Comparison of ENCODE assay signal across 11 cellular contexts in genomic region chr22:37161442-37161841, GRCh38. TPM values are rescaled to one million over a fixed set of nuclear protein-coding genes. Genes with fewer than 3 reads are reported as not detected.
A peak's percentile ranks its signal among the peaks of the same experiment; 100 is the strongest.
DNase-seq lines count a peak whose midpoint lies in the region; ATAC-seq and TF ChIP-seq lines count a peak whose summit lies in the region.
"Had no signal": no experiment of that assay in that cellular context is flagged by ENCODE, and none has a peak within 500 bp of the region (broad histone marks: within the 10 kb centered on the region; RNA-seq: fewer than 3 reads in every experiment).

No MANE protein-coding gene starts in this region.

- no peak overlapping the region for H3K23ac ChIP-seq in trophoblast cell (ENCODE audit: low read length)

- no peak for TF ChIP-seq CTCF in type B pancreatic cell (conservative IDR thresholded peaks at IDR 0.05)

- WGBS in trophoblast cell (ENCODE audit: extremely low coverage, insufficient coverage, insufficient read length): no CpG with 5 or more reads among the region's 2 CpGs

- no peak overlapping the region for H3K27ac ChIP-seq in trophoblast cell (ENCODE audit: low read depth, low read length)

- DNase-seq in activated T-cell treated with anti-CD3 and anti-CD28 coated beads, Interleukin-2, amount 50 U/mL, for 48 hours: peak; percentile 60 to 70
- DNase-seq in activated T-cell treated with anti-CD3 and anti-CD28 coated beads, Interleukin-2, amount 50 U/mL, for 1 hour: no peak
- DNase-seq in T-helper 2 cell treated with Interferon-gamma antibody and Interleukin-4, amounts not matched to agents 5 μg/mL and 100 μg/mL, for 36 hours (ENCODE audit: low spot score): peak; percentile 40
- DNase-seq in trophoblast cell (peak; percentile 83 to 85), Right ventricle myocardium superior (no peak), type B pancreatic cell (ENCODE audit: extremely low spot score, unreplicated experiment) (no peak)
- DNase-seq: NCI-H69 had no signal

- H3K27me3 Mint-ChIP-seq in T-helper 2 cell treated with Interferon-gamma antibody and Interleukin-4, amounts not matched to agents 5 μg/mL and 100 μg/mL, for 36 hours (ENCODE audit: low read depth): no peaks in the 10 kb centered on the region
- H3K27me3 Mint-ChIP-seq in type B pancreatic cell: peaks cover 27% of the 10 kb centered on the region

- H3K79me2 ChIP-seq in trophoblast cell (ENCODE audit: control insufficient read depth, insufficient read depth, low read length, poor library complexity): no peaks in the 10 kb centered on the region

- H3K4ac ChIP-seq in trophoblast cell (ENCODE audit: low read depth, low read length): no peak overlapping the region

- H2BK120ac ChIP-seq in trophoblast cell (ENCODE audit: insufficient read depth, low read length, poor library complexity): no peak overlapping the region

- ATAC-seq in Right ventricle myocardium superior (ENCODE audit: poor library complexity): no peak

- H3K4me3 ChIP-seq in trophoblast cell (ENCODE audit: low read depth, low read length): no peak overlapping the region
- H3K4me3 ChIP-seq: HAP-1 had no signal

- no peaks in the 10 kb centered on the region for H3K36me3 ChIP-seq in trophoblast cell (ENCODE audit: control insufficient read depth in 1 of 2, insufficient read depth in 2 of 2, low read length in 2 of 2)
- H3K36me3 ChIP-seq: HAP-1 had no signal

- no peaks in the 10 kb centered on the region for H3K9me3 Mint-ChIP-seq in T-helper 2 cell treated with Interferon-gamma antibody and Interleukin-4, amounts not matched to agents 5 μg/mL and 100 μg/mL, for 36 hours
- H3K9me3 Mint-ChIP-seq in type B pancreatic cell: no peaks in the 10 kb centered on the region
- H3K9me3 Mint-ChIP-seq: nephron had no signal

- no peaks in the 10 kb centered on the region for H3K27me3 ChIP-seq in trophoblast cell (ENCODE audit: insufficient read depth, low read length)

- H3K4me1 ChIP-seq in trophoblast cell (ENCODE audit: control insufficient read depth in 1 of 2, insufficient read depth in 2 of 2, low read length in 2 of 2): no peaks in the 10 kb centered on the region
- H3K4me1 ChIP-seq: HAP-1 had no signal

- H2AFZ ChIP-seq in trophoblast cell (ENCODE audit: insufficient read depth, low read length, poor library complexity): no peak overlapping the region

- intact Hi-C loops in Right ventricle myocardium superior (cut with DNase I): no loop called here

- H2BK5ac ChIP-seq in trophoblast cell (ENCODE audit: low read depth, low read length, poor library complexity): no peak overlapping the region

- no peak overlapping the region for H3K9ac ChIP-seq in trophoblast cell (ENCODE audit: low read length)

- H2AK5ac ChIP-seq in trophoblast cell (ENCODE audit: low read length): no peak overlapping the region

- H3K4me2 ChIP-seq in trophoblast cell (ENCODE audit: low read length): no peak overlapping the region

- H4K8ac ChIP-seq in trophoblast cell (ENCODE audit: low read depth, low read length): no peak overlapping the region

- peaks cover 73% of the 10 kb centered on the region for H3K4me1 Mint-ChIP-seq in T-helper 2 cell treated with Interferon-gamma antibody and Interleukin-4, amounts not matched to agents 5 μg/mL and 100 μg/mL, for 36 hours (ENCODE audit: low read depth)
- H3K4me1 Mint-ChIP-seq in type B pancreatic cell (ENCODE audit: unreplicated experiment): peaks cover 2% of the 10 kb centered on the region

- peaks cover 4% of the 10 kb centered on the region for H3K9me3 ChIP-seq in trophoblast cell (ENCODE audit: insufficient read depth, low read depth, low read length)
- H3K9me3 ChIP-seq: HAP-1 had no signal

- peaks cover 2% of the 10 kb centered on the region for H3K79me1 ChIP-seq in trophoblast cell (ENCODE audit: low read length)

- peak overlapping the region; percentile 74 for H3K4me3 Mint-ChIP-seq in T-helper 2 cell treated with Interferon-gamma antibody and Interleukin-4, amounts not matched to agents 5 μg/mL and 100 μg/mL, for 36 hours
- no peak overlapping the region for H3K4me3 Mint-ChIP-seq in type B pancreatic cell
- H3K4me3 Mint-ChIP-seq: brain, nephron had no signal

- H4K12ac ChIP-seq in trophoblast cell (ENCODE audit: low read depth, low read length): no peak overlapping the region

- no peak overlapping the region for H4K91ac ChIP-seq in trophoblast cell (ENCODE audit: low read depth, low read length)

- H3K36me3 Mint-ChIP-seq in T-helper 2 cell treated with Interferon-gamma antibody and Interleukin-4, amounts not matched to agents 5 μg/mL and 100 μg/mL, for 36 hours (ENCODE audit: low read depth): no peaks in the 10 kb centered on the region
- no peaks in the 10 kb centered on the region for H3K36me3 Mint-ChIP-seq in type B pancreatic cell
- H3K36me3 Mint-ChIP-seq: brain had no signal

- no peak overlapping the region for H3K18ac ChIP-seq in trophoblast cell (ENCODE audit: low read length)

- H2BK12ac ChIP-seq in trophoblast cell (ENCODE audit: low read length): no peak overlapping the region

- H3K27ac Mint-ChIP-seq in T-helper 2 cell treated with Interferon-gamma antibody and Interleukin-4, amounts not matched to agents 5 μg/mL and 100 μg/mL, for 36 hours: peak overlapping the region; percentile 97
- no peak overlapping the region for H3K27ac Mint-ChIP-seq in type B pancreatic cell
- H3K27ac Mint-ChIP-seq: brain, nephron had no signal

- H3K14ac ChIP-seq in trophoblast cell (ENCODE audit: low read length): no peak overlapping the region

RNA-seq across cellular contexts. Expression of gene IL2RB, which starts 11.7 kb away (rescaled TPM):
- polyA plus RNA-seq in trophoblast cell (2013): 6.6 and 6.7 TPM in 2 replicates
- total RNA-seq in Right ventricle myocardium superior (0.75 TPM), type B pancreatic cell (ENCODE audit: low replicate concordance) (0.12 and 0.68 TPM in 2 replicates)

RNA-seq across cellular contexts. Expression of gene C1QTNF6, which starts 26.6 kb away (rescaled TPM):
- polyA plus RNA-seq in trophoblast cell (2013): 64.9 and 67.2 TPM in 2 replicates
- total RNA-seq in Right ventricle myocardium superior (1.5 TPM), type B pancreatic cell (ENCODE audit: low replicate concordance) (23.2 and 26.2 TPM in 2 replicates)

RNA-seq across cellular contexts. Expression of gene SSTR3, which starts 50.8 kb away (rescaled TPM):
- not detected in 2 replicates for polyA plus RNA-seq in trophoblast cell (2013)
- total RNA-seq in Right ventricle myocardium superior: not detected
- 2.4 and 3.4 TPM in 2 replicates for total RNA-seq in type B pancreatic cell (ENCODE audit: low replicate concordance)

RNA-seq across cellular contexts. Expression of gene TMPRSS6, which starts 51.9 kb away (rescaled TPM):
- 0.18 and 0.32 TPM in 2 replicates for polyA plus RNA-seq in trophoblast cell (2013)
- total RNA-seq in Right ventricle myocardium superior: not detected
- total RNA-seq in type B pancreatic cell (ENCODE audit: low replicate concordance): 7.6 and 14.3 TPM in 2 replicates
- total RNA-seq: B cell had no signal

Comparison
In these comparisons a context has a peak if more than half of its experiments do, and no peak if none do; other contexts are left out.
1. DNase-seq: peak in activated T-cell treated with anti-CD3 and anti-CD28 coated beads, Interleukin-2, amount 50 U/mL, for 48 hours (2 of 2), T-helper 2 cell treated with Interferon-gamma antibody and Interleukin-4, amounts not matched to agents 5 μg/mL and 100 μg/mL, for 36 hours (single experiment) and trophoblast cell (2 of 2); none in activated T-cell treated with anti-CD3 and anti-CD28 coated beads, Interleukin-2, amount 50 U/mL, for 1 hour (single experiment), Right ventricle myocardium superior (single experiment) and type B pancreatic cell (single experiment).